ENCODE assay signal across 17 cellular contexts in genomic region chr1:115644109-115644508, GRCh38.
"Had no signal": no experiment of that assay in that cellular context is flagged by ENCODE, and none has a peak within 500 bp of the region (broad histone marks: within the 10 kb centered on the region; RNA-seq: fewer than 3 reads in every experiment).

No MANE protein-coding gene starts in this region.

- H3K36me3 ChIP-seq: stomach, thoracic aorta had no signal

- H3K36me3 Mint-ChIP-seq: natural killer cell had no signal

- H3K27me3 ChIP-seq: stomach had no signal

- H3K27ac ChIP-seq: thoracic aorta had no signal

- H3K9me3 Mint-ChIP-seq: activated T-cell treated with anti-CD3 and anti-CD28 coated beads, Interleukin-2, amount 50 U/mL, for 4 hours had no signal

- H3K4me3 ChIP-seq: stomach had no signal

- H3K4me3 Mint-ChIP-seq: activated T-cell treated with anti-CD3 and anti-CD28 coated beads, Interleukin-2, amount 50 U/mL, for 4 hours had no signal

- H3K27me3 Mint-ChIP-seq: progenitor cell of endocrine pancreas had no signal

- H3K27ac Mint-ChIP-seq: activated CD8-positive, alpha-beta T cell treated with anti-CD3 and anti-CD28 coated beads for 36 hours; T-helper 1 cell treated with Interleukin-12 subunit alpha and Interleukin-12 subunit beta and Interleukin-4 antibody, amounts not matched to agents 30 μg/mL and 1 μg/mL, for 36 hours had no signal

- H3K9me3 ChIP-seq: thoracic aorta had no signal

- DNase-seq: activated CD4-positive, alpha-beta T cell treated with anti-CD3 and anti-CD28 coated beads for 4 hours; activated CD8-positive, alpha-beta T cell treated with anti-CD3 and anti-CD28 coated beads for 36 hours; activated effector memory CD4-positive, alpha-beta T cell treated with Interleukin-2 at 50 U/mL for 16 hours; activated naive CD4-positive, alpha-beta T cell treated with anti-CD3 and anti-CD28 coated beads, Interleukin-2, amount 50 U/mL, for 16 hours; activated T-cell treated with anti-CD3 and anti-CD28 coated beads, Interleukin-2, amount 50 U/mL, for 4 hours; caudate nucleus; hippocampal formation; kidney glomerular epithelial cell; left ventricle myocardium superior; mesenchymal stem cell; natural killer cell; occipital lobe; right cardiac atrium; stomach had no signal

- ATAC-seq: activated CD8-positive, alpha-beta T cell treated with anti-CD3 and anti-CD28 coated beads for 36 hours; activated T-cell treated with anti-CD3 and anti-CD28 coated beads, Interleukin-2, amount 50 U/mL, for 4 hours; left ventricle myocardium superior; natural killer cell; right cardiac atrium had no signal
